ENCODE assay signal across 1 cellular context in the genomic region with DNA sequence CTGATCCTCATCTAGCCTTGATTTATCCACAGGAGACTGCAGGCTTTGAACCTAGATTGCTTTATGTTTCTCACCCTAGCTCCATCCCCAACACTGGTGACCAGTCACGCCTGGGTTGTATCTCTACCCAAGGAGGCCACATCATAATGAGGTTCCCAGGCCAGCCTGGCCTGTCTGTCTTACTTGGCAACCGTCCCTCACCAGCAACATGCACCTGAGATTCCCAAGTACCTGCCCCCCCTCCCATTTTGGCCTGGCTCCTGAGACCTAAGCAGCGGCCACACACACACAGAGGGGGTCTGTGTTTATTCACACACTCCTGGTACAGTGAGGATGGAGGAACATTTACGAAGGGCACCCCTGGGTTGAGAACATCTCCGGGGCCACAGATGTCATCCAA.
TF ChIP-seq lines count a peak whose summit lies in the region.

No MANE protein-coding gene starts in this region.

TF ChIP-seq in HepG2, 621 proteins besides CTCF, POLR2A, EP300 and RAD21:
- TF ChIP-seq ZFP36L2 (CRISPR knock-in tag; IDR thresholded peaks at IDR 0.05) (no peak), TRIM24 (CRISPR knock-in tag; IDR thresholded peaks at IDR 0.05) (no peak), BCL6 (CRISPR knock-in tag; IDR thresholded peaks at IDR 0.05) (no peak), TCF7 (IDR thresholded peaks at IDR 0.05; ENCODE audit: low read depth) (no peak), JUND (CRISPR knock-in tag; IDR thresholded peaks at IDR 0.05) (no peak), SRY (CRISPR knock-in tag; IDR thresholded peaks at IDR 0.05) (no peak), ZNF230 (CRISPR knock-in tag; IDR thresholded peaks at IDR 0.05) (no peak), PPARG (CRISPR knock-in tag; conservative IDR thresholded peaks at IDR 0.05) (no peak), ZNF567 (CRISPR knock-in tag; IDR thresholded peaks at IDR 0.05; ENCODE audit: borderline replicate concordance) (no peak)
- TF ChIP-seq, protein P1, sequence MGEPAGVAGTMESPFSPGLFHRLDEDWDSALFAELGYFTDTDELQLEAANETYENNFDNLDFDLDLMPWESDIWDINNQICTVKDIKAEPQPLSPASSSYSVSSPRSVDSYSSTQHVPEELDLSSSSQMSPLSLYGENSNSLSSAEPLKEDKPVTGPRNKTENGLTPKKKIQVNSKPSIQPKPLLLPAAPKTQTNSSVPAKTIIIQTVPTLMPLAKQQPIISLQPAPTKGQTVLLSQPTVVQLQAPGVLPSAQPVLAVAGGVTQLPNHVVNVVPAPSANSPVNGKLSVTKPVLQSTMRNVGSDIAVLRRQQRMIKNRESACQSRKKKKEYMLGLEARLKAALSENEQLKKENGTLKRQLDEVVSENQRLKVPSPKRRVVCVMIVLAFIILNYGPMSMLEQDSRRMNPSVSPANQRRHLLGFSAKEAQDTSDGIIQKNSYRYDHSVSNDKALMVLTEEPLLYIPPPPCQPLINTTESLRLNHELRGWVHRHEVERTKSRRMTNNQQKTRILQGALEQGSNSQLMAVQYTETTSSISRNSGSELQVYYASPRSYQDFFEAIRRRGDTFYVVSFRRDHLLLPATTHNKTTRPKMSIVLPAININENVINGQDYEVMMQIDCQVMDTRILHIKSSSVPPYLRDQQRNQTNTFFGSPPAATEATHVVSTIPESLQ (CRISPR knock-in tag; conservative IDR thresholded peaks at IDR 0.05), result no peak
- TF ChIP-seq, protein P2, sequence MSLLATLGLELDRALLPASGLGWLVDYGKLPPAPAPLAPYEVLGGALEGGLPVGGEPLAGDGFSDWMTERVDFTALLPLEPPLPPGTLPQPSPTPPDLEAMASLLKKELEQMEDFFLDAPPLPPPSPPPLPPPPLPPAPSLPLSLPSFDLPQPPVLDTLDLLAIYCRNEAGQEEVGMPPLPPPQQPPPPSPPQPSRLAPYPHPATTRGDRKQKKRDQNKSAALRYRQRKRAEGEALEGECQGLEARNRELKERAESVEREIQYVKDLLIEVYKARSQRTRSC (CRISPR knock-in tag; IDR thresholded peaks at IDR 0.05; ENCODE audit: low read depth), result no peak
- TF ChIP-seq, protein P3, sequence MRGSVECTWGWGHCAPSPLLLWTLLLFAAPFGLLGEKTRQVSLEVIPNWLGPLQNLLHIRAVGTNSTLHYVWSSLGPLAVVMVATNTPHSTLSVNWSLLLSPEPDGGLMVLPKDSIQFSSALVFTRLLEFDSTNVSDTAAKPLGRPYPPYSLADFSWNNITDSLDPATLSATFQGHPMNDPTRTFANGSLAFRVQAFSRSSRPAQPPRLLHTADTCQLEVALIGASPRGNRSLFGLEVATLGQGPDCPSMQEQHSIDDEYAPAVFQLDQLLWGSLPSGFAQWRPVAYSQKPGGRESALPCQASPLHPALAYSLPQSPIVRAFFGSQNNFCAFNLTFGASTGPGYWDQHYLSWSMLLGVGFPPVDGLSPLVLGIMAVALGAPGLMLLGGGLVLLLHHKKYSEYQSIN (CRISPR knock-in tag; IDR thresholded peaks at IDR 0.05; ENCODE audit: borderline replicate concordance), result no peak
- TF ChIP-seq, protein P4, sequence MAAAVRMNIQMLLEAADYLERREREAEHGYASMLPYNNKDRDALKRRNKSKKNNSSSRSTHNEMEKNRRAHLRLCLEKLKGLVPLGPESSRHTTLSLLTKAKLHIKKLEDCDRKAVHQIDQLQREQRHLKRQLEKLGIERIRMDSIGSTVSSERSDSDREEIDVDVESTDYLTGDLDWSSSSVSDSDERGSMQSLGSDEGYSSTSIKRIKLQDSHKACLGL (CRISPR knock-in tag; IDR thresholded peaks at IDR 0.05), result no peak
- TF ChIP-seq, protein P5, sequence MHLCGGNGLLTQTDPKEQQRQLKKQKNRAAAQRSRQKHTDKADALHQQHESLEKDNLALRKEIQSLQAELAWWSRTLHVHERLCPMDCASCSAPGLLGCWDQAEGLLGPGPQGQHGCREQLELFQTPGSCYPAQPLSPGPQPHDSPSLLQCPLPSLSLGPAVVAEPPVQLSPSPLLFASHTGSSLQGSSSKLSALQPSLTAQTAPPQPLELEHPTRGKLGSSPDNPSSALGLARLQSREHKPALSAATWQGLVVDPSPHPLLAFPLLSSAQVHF (CRISPR knock-in tag; IDR thresholded peaks at IDR 0.05), result no peak
